In the genomic region with DNA sequence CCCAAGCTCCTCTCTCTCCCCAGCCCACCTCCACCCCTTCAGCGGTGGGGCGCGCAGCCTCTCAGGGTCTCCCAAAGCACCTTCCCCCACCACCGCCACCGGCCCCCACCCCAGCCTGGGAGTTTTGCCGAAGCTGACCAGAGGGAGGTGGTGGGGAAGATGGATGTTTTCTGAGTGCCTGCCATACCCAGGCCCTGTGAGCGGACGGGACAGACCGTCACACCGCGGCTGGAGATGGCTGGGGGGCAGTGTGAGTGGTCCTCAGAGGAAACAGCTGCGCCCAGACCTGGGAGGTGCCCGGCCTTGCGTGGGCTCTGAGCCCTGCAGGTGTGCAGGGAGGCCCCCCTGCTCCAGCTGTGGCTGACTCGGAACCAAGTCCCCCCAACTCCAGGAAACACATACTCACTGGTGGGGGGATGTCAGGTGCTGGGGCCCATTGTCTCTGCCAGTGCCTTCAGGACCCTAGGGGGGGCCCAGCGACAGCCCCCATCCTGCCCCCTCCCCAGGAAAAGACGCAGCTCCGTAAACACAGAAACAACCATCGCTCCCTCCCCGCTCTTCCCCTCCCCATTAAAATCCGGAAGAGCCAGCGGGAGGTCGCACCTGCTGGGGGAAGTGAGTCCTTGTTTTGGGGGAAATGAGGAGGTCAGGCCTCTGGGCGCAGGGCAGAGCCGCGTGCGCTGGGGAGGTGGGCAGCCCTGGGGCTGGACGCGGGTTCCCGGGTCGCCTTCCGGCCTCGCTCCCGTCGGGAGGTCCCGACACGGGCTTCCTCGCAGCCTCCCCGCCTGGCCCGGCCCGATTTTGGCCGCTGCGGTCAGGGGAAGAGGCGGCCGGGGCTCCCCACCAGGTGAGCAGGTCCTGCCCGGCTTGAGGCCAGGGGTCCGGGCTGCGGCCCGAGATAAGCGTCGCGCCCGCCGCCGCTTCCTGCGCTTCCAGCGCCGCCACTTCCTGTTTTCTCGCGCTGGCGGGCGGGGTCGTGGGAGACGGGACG, we compare ENCODE assay signal across 1 cellular context.
TF ChIP-seq lines count a peak whose summit lies in the region.

No MANE protein-coding gene starts in this region.

TF ChIP-seq in K562, 482 proteins besides CTCF, POLR2A, EP300 and RAD21 (continued from another document and continues in another):
- TF ChIP-seq, protein P1, sequence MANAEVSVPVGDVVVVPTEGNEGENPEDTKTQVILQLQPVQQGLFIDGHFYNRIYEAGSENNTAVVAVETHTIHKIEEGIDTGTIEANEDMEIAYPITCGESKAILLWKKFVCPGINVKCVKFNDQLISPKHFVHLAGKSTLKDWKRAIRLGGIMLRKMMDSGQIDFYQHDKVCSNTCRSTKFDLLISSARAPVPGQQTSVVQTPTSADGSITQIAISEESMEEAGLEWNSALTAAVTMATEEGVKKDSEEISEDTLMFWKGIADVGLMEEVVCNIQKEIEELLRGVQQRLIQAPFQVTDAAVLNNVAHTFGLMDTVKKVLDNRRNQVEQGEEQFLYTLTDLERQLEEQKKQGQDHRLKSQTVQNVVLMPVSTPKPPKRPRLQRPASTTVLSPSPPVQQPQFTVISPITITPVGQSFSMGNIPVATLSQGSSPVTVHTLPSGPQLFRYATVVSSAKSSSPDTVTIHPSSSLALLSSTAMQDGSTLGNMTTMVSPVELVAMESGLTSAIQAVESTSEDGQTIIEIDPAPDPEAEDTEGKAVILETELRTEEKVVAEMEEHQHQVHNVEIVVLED (CRISPR knock-in tag; IDR thresholded peaks at IDR 0.05) = no peak; the same call in 1 of the 2 replicates
- TF ChIP-seq, protein P2, sequence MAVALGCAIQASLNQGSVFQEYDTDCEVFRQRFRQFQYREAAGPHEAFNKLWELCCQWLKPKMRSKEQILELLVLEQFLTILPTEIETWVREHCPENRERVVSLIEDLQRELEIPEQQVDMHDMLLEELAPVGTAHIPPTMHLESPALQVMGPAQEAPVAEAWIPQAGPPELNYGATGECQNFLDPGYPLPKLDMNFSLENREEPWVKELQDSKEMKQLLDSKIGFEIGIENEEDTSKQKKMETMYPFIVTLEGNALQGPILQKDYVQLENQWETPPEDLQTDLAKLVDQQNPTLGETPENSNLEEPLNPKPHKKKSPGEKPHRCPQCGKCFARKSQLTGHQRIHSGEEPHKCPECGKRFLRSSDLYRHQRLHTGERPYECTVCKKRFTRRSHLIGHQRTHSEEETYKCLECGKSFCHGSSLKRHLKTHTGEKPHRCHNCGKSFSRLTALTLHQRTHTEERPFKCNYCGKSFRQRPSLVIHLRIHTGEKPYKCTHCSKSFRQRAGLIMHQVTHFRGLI (CRISPR knock-in tag; IDR thresholded peaks at IDR 0.05) = no peak
- TF ChIP-seq, protein P3, sequence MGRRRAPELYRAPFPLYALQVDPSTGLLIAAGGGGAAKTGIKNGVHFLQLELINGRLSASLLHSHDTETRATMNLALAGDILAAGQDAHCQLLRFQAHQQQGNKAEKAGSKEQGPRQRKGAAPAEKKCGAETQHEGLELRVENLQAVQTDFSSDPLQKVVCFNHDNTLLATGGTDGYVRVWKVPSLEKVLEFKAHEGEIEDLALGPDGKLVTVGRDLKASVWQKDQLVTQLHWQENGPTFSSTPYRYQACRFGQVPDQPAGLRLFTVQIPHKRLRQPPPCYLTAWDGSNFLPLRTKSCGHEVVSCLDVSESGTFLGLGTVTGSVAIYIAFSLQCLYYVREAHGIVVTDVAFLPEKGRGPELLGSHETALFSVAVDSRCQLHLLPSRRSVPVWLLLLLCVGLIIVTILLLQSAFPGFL (CRISPR knock-in tag; IDR thresholded peaks at IDR 0.05) = no peak
- TF ChIP-seq NFIX (CRISPR knock-in tag; IDR thresholded peaks at IDR 0.05; ENCODE audit: low read depth) = no peak
- no peak for TF ChIP-seq ZNF79 (CRISPR knock-in tag; IDR thresholded peaks at IDR 0.05; ENCODE audit: low read depth)
- no peak for TF ChIP-seq HMG20A (CRISPR knock-in tag; conservative IDR thresholded peaks at IDR 0.05)
- TF ChIP-seq CREM (IDR thresholded peaks at IDR 0.05; ENCODE audit: low read depth) = peak; percentile 65
- 0 out of 2 replicates have a peak, but pooled peaks have one; percentile 22 for TF ChIP-seq STAG1 (CRISPR knock-in tag; IDR thresholded peaks at IDR 0.05; ENCODE audit: borderline replicate concordance)
- TF ChIP-seq SAFB (IDR thresholded peaks at IDR 0.05; ENCODE audit: borderline replicate concordance, low read depth, low read length) = 0 out of 2 replicates have a peak, but pooled peaks have one; percentile 11
- TF ChIP-seq CBX5 (IDR thresholded peaks at IDR 0.05; ENCODE audit: borderline replicate concordance, low read depth) = no peak
- TF ChIP-seq GTF2F1 (IDR thresholded peaks at IDR 0.05; ENCODE audit: low read depth, low read length) = no peak
- TF ChIP-seq C11orf30 (IDR thresholded peaks at IDR 0.05; ENCODE audit: low read depth) = no peak
- TF ChIP-seq, protein P4, sequence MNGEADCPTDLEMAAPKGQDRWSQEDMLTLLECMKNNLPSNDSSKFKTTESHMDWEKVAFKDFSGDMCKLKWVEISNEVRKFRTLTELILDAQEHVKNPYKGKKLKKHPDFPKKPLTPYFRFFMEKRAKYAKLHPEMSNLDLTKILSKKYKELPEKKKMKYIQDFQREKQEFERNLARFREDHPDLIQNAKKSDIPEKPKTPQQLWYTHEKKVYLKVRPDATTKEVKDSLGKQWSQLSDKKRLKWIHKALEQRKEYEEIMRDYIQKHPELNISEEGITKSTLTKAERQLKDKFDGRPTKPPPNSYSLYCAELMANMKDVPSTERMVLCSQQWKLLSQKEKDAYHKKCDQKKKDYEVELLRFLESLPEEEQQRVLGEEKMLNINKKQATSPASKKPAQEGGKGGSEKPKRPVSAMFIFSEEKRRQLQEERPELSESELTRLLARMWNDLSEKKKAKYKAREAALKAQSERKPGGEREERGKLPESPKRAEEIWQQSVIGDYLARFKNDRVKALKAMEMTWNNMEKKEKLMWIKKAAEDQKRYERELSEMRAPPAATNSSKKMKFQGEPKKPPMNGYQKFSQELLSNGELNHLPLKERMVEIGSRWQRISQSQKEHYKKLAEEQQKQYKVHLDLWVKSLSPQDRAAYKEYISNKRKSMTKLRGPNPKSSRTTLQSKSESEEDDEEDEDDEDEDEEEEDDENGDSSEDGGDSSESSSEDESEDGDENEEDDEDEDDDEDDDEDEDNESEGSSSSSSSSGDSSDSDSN (IDR thresholded peaks at IDR 0.05; ENCODE audit: borderline replicate concordance in 1 of 2, low read depth in 2 of 2, low read length in 2 of 2) = peak; percentile 94 to 97; a peak in 3 of 4 replicates
- no peak for TF ChIP-seq ETS2 (tag; IDR thresholded peaks at IDR 0.05; ENCODE audit: borderline replicate concordance, poor library complexity, severe bottlenecking)
- no peak for TF ChIP-seq ZNF76 (CRISPR knock-in tag; IDR thresholded peaks at IDR 0.05; ENCODE audit: borderline replicate concordance)
- no peak for TF ChIP-seq ZNF717 (CRISPR knock-in tag; IDR thresholded peaks at IDR 0.05)
- no peak for TF ChIP-seq BRF1 (IDR thresholded peaks at IDR 0.05; ENCODE audit: borderline replicate concordance, extremely low read depth, insufficient read length)
- no peak for TF ChIP-seq ZFP1 (CRISPR knock-in tag; IDR thresholded peaks at IDR 0.05)
- TF ChIP-seq PHTF2 (CRISPR knock-in tag; IDR thresholded peaks at IDR 0.05) = no peak
- TF ChIP-seq BRD4 (IDR thresholded peaks at IDR 0.05) = peak; percentile 33; the same call in 1 of the 2 replicates
- TF ChIP-seq ZNF146 (CRISPR knock-in tag; IDR thresholded peaks at IDR 0.05; ENCODE audit: unreplicated experiment) = no peak
- no peak for TF ChIP-seq BDP1 (IDR thresholded peaks at IDR 0.05; ENCODE audit: insufficient read depth, insufficient read length)
- no peak for TF ChIP-seq FOXK1 (CRISPR knock-in tag; IDR thresholded peaks at IDR 0.05; ENCODE audit: borderline replicate concordance)
- TF ChIP-seq, protein P5, sequence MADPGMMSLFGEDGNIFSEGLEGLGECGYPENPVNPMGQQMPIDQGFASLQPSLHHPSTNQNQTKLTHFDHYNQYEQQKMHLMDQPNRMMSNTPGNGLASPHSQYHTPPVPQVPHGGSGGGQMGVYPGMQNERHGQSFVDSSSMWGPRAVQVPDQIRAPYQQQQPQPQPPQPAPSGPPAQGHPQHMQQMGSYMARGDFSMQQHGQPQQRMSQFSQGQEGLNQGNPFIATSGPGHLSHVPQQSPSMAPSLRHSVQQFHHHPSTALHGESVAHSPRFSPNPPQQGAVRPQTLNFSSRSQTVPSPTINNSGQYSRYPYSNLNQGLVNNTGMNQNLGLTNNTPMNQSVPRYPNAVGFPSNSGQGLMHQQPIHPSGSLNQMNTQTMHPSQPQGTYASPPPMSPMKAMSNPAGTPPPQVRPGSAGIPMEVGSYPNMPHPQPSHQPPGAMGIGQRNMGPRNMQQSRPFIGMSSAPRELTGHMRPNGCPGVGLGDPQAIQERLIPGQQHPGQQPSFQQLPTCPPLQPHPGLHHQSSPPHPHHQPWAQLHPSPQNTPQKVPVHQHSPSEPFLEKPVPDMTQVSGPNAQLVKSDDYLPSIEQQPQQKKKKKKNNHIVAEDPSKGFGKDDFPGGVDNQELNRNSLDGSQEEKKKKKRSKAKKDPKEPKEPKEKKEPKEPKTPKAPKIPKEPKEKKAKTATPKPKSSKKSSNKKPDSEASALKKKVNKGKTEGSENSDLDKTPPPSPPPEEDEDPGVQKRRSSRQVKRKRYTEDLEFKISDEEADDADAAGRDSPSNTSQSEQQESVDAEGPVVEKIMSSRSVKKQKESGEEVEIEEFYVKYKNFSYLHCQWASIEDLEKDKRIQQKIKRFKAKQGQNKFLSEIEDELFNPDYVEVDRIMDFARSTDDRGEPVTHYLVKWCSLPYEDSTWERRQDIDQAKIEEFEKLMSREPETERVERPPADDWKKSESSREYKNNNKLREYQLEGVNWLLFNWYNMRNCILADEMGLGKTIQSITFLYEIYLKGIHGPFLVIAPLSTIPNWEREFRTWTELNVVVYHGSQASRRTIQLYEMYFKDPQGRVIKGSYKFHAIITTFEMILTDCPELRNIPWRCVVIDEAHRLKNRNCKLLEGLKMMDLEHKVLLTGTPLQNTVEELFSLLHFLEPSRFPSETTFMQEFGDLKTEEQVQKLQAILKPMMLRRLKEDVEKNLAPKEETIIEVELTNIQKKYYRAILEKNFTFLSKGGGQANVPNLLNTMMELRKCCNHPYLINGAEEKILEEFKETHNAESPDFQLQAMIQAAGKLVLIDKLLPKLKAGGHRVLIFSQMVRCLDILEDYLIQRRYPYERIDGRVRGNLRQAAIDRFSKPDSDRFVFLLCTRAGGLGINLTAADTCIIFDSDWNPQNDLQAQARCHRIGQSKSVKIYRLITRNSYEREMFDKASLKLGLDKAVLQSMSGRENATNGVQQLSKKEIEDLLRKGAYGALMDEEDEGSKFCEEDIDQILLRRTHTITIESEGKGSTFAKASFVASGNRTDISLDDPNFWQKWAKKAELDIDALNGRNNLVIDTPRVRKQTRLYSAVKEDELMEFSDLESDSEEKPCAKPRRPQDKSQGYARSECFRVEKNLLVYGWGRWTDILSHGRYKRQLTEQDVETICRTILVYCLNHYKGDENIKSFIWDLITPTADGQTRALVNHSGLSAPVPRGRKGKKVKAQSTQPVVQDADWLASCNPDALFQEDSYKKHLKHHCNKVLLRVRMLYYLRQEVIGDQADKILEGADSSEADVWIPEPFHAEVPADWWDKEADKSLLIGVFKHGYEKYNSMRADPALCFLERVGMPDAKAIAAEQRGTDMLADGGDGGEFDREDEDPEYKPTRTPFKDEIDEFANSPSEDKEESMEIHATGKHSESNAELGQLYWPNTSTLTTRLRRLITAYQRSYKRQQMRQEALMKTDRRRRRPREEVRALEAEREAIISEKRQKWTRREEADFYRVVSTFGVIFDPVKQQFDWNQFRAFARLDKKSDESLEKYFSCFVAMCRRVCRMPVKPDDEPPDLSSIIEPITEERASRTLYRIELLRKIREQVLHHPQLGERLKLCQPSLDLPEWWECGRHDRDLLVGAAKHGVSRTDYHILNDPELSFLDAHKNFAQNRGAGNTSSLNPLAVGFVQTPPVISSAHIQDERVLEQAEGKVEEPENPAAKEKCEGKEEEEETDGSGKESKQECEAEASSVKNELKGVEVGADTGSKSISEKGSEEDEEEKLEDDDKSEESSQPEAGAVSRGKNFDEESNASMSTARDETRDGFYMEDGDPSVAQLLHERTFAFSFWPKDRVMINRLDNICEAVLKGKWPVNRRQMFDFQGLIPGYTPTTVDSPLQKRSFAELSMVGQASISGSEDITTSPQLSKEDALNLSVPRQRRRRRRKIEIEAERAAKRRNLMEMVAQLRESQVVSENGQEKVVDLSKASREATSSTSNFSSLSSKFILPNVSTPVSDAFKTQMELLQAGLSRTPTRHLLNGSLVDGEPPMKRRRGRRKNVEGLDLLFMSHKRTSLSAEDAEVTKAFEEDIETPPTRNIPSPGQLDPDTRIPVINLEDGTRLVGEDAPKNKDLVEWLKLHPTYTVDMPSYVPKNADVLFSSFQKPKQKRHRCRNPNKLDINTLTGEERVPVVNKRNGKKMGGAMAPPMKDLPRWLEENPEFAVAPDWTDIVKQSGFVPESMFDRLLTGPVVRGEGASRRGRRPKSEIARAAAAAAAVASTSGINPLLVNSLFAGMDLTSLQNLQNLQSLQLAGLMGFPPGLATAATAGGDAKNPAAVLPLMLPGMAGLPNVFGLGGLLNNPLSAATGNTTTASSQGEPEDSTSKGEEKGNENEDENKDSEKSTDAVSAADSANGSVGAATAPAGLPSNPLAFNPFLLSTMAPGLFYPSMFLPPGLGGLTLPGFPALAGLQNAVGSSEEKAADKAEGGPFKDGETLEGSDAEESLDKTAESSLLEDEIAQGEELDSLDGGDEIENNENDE (IDR thresholded peaks at IDR 0.05; ENCODE audit: low read depth, low read length) = no peak
- no peak for TF ChIP-seq ZNF311 (CRISPR knock-in tag; IDR thresholded peaks at IDR 0.05)
- 0 out of 2 replicates have a peak, but pooled peaks have one; percentile 65 for TF ChIP-seq KDM2B (CRISPR knock-in tag; IDR thresholded peaks at IDR 0.05)
- 0 out of 2 replicates have a peak, but pooled peaks have one; percentile 49 for TF ChIP-seq KAT7 (CRISPR knock-in tag; IDR thresholded peaks at IDR 0.05; ENCODE audit: borderline replicate concordance)
- no peak for TF ChIP-seq SAFB2 (IDR thresholded peaks at IDR 0.05; ENCODE audit: borderline replicate concordance, low read depth, low read length, severe bottlenecking)
- TF ChIP-seq TBL1XR1 (IDR thresholded peaks at IDR 0.05; ENCODE audit: low read length in 2 of 2) = no peak
- TF ChIP-seq, protein P6, sequence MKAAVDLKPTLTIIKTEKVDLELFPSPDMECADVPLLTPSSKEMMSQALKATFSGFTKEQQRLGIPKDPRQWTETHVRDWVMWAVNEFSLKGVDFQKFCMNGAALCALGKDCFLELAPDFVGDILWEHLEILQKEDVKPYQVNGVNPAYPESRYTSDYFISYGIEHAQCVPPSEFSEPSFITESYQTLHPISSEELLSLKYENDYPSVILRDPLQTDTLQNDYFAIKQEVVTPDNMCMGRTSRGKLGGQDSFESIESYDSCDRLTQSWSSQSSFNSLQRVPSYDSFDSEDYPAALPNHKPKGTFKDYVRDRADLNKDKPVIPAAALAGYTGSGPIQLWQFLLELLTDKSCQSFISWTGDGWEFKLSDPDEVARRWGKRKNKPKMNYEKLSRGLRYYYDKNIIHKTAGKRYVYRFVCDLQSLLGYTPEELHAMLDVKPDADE (conservative IDR thresholded peaks at IDR 0.05; ENCODE audit: control insufficient read depth, low read depth, low read length) = peak; percentile 75; the same call in 1 of the 2 replicates
- no peak for TF ChIP-seq POLR2AphosphoS2 (IDR thresholded peaks at IDR 0.05; ENCODE audit: low read length)
- TF ChIP-seq, protein P7, sequence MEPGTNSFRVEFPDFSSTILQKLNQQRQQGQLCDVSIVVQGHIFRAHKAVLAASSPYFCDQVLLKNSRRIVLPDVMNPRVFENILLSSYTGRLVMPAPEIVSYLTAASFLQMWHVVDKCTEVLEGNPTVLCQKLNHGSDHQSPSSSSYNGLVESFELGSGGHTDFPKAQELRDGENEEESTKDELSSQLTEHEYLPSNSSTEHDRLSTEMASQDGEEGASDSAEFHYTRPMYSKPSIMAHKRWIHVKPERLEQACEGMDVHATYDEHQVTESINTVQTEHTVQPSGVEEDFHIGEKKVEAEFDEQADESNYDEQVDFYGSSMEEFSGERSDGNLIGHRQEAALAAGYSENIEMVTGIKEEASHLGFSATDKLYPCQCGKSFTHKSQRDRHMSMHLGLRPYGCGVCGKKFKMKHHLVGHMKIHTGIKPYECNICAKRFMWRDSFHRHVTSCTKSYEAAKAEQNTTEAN (CRISPR knock-in tag; IDR thresholded peaks at IDR 0.05) = no peak
- no peak for TF ChIP-seq CHD2 (IDR thresholded peaks at IDR 0.05; ENCODE audit: low read depth, low read length)
